In genomic region chr4:109184421-109184956, GRCh38 we compare ENCODE assay signal across 1 cellular context.
TF ChIP-seq lines count a peak whose summit lies in the region.

No MANE protein-coding gene starts in this region.

TF ChIP-seq in liver, 16 proteins besides CTCF, POLR2A, EP300 and RAD21 (continued from another document):
- TF ChIP-seq REST (IDR thresholded peaks at IDR 0.05) (no peak), HNF4A (conservative IDR thresholded peaks at IDR 0.05) (no peak), MAX (IDR thresholded peaks at IDR 0.05) (no peak), GABPA (IDR thresholded peaks at IDR 0.05 in 1 of 2, conservative IDR thresholded peaks at IDR 0.05 in 1 of 2) (no peak), HNF4G (IDR thresholded peaks at IDR 0.05) (no peak), YY1 (IDR thresholded peaks at IDR 0.05) (no peak)
